ENCODE assay signal across 8 cellular contexts in genomic region chr12:101829639-101830390, GRCh38. TPM values are rescaled to one million over a fixed set of nuclear protein-coding genes. Genes with fewer than 3 reads are reported as not detected.
DNase-seq lines count a peak whose midpoint lies in the region; ATAC-seq and TF ChIP-seq lines count a peak whose summit lies in the region.

No MANE protein-coding gene starts in this region.

- peak overlapping the region; percentile 87 for H3K4me2 ChIP-seq in mammary epithelial cell (ENCODE audit: insufficient read depth, low read depth, low read length)

- in situ Hi-C loops in mammary epithelial cell (cut with MboI; ENCODE audit: low sequenced_read_pairs in 2 of 2): loop anchor here (10.0 to 25.0 kb wide), 3 partner anchors 45 to 418 kb away; partner anchors contain the start of gene ARL1 (in 1 of the 2)

- TSS peak; percentile 37 for BruUV-seq in mammary epithelial cell (replicated peaks; lab: Mats Ljungman, UMichigan)

- TF ChIP-seq CTCF in mammary epithelial cell (conservative IDR thresholded peaks at IDR 0.05 in 1 of 2, IDR thresholded peaks at IDR 0.05 in 1 of 2; ENCODE audit: extremely low read depth in 1 of 2, insufficient read depth in 1 of 2, low read depth in 1 of 2, low read length in 2 of 2): no peak
- no peak for TF ChIP-seq CTCF in lung (IDR thresholded peaks at IDR 0.05; ENCODE audit: control extremely low read depth, extremely low read depth)

- no peak for ATAC-seq in lung (ENCODE audit: insufficient read depth, low FRiP score)
- ATAC-seq in GM21786 (IDR thresholded peaks at IDR 0.05; ENCODE audit: unreplicated experiment): no peak

- peak overlapping the region; percentile 98 to 100 (median 99) for H3K4me3 ChIP-seq in mammary epithelial cell (replicated peaks in 1 of 3; ENCODE audit: insufficient read depth in 1 of 3, low read depth in 2 of 3, low read length in 3 of 3)
- peak overlapping the region; percentile 99 for H3K4me3 ChIP-seq in lung
- H3K4me3 ChIP-seq in urinary bladder (ENCODE audit: low read depth, low read length): peak overlapping the region; percentile 69

- H3K9ac ChIP-seq in mammary epithelial cell (ENCODE audit: insufficient read depth, low read length): peak overlapping the region; percentile 86

- no peaks in the 10 kb centered on the region for H3K36me3 ChIP-seq in mammary epithelial cell (ENCODE audit: insufficient read depth, low read length)
- H3K36me3 ChIP-seq in lung (ENCODE audit: control insufficient read depth in 2 of 2, insufficient read depth in 2 of 2, low read length in 2 of 2): no peaks in the 10 kb centered on the region
- no peaks in the 10 kb centered on the region for H3K36me3 ChIP-seq in urinary bladder (ENCODE audit: insufficient read depth)

- 5% methylated on average over 13 of the region's 13 CpGs for WGBS in mammary epithelial cell (ENCODE audit: low coverage, missing lambda C conversion rate)
- WGBS in lung, 2 donors: 3 to 4% methylated on average over 13 of the region's 13 CpGs
- WGBS in urinary bladder: 10% methylated on average over 13 of the region's 13 CpGs

- H3K27ac ChIP-seq in mammary epithelial cell (ENCODE audit: insufficient read depth, low read depth, low read length): peak overlapping the region; percentile 47
- H3K27ac ChIP-seq in lung (ENCODE audit: low read depth in 1 of 2, low read length in 1 of 2): peak overlapping the region; percentile 88 to 94
- H3K27ac ChIP-seq in urinary bladder (ENCODE audit: low read depth): no peak overlapping the region

- H3K4me1 ChIP-seq in mammary epithelial cell (ENCODE audit: insufficient read depth, low read length) (peaks cover 5% of the 10 kb centered on the region), lung (ENCODE audit: control insufficient read depth in 2 of 2, insufficient read depth in 2 of 2, low read length in 2 of 2) (peaks cover 6 to 7% of the 10 kb centered on the region in 2 donors), urinary bladder (ENCODE audit: insufficient read depth) (no peaks in the 10 kb centered on the region)

- H3K27me3 ChIP-seq in mammary epithelial cell (ENCODE audit: insufficient read depth, low read length) (no peaks in the 10 kb centered on the region), lung (ENCODE audit: control insufficient read depth, insufficient read depth) (no peaks in the 10 kb centered on the region)

- CTCF ChIA-PET in mammary epithelial cell (lab: Charles Lee; ENCODE audit: low non-redundant PET): interaction anchor here (0.6 to 1.0 kb wide), 4 partner anchors 10 to 232 kb away, joined by 3 to 22 read pairs (median 12); no protein-coding TSS in a partner anchor

- DNase-seq in NCI-H748 (lab: John Stamatoyannopoulos, UW; ENCODE audit: unreplicated experiment) (peak; percentile 63), NCI-H748 treated with DMSO at 0.1 percent for 48 hours (lab: John Stamatoyannopoulos, UW) (no peak), NAMALWA (ENCODE audit: low spot score) (peak; percentile 56), mammary epithelial cell (no peak), lung (ENCODE audit: low spot score) (no peak)
- DNase-seq in activated effector memory CD4-positive, alpha-beta T cell treated with Interleukin-2 at 50 U/mL for 16 hours: no peak

- dilution Hi-C loops in mammary epithelial cell (cut with HindIII; ENCODE audit: low sequenced_read_pairs): no loop called here

- intact Hi-C loops in mammary epithelial cell (cut with micrococcal nuclease): loop anchor here (2.0 to 5.0 kb wide), 3 partner anchors 37 to 418 kb away; no protein-coding TSS in a partner anchor

- H2AFZ ChIP-seq in mammary epithelial cell (ENCODE audit: low read depth, low read length): peak overlapping the region; percentile 96

- H4K20me1 ChIP-seq in mammary epithelial cell (ENCODE audit: insufficient read depth, low read length): no peaks in the 10 kb centered on the region

- peaks cover 49% of the 10 kb centered on the region for H3K79me2 ChIP-seq in mammary epithelial cell (ENCODE audit: insufficient read depth, low read length)

- H3K9me3 ChIP-seq in mammary epithelial cell (replicated peaks; ENCODE audit: insufficient read depth, low read length): no peaks in the 10 kb centered on the region
- no peaks in the 10 kb centered on the region for H3K9me3 ChIP-seq in lung (ENCODE audit: control insufficient read depth in 2 of 2, insufficient read depth in 1 of 2, low read length in 1 of 2)

RNA-seq across cellular contexts. Expression of gene GNPTAB, which starts 0.9 kb away (rescaled TPM):
- total RNA-seq in mammary epithelial cell (10 to 100 TPM; 36.1 to 52.2 TPM), lung (10 to 100 TPM; 52.1 to 74.3 TPM), urinary bladder (59.3 TPM)
- polyA plus RNA-seq in mammary epithelial cell (20.4 TPM), lung (10 to 100 TPM; 14.8 to 27.6 TPM), urinary bladder (15.2 TPM)
- polyA minus RNA-seq in mammary epithelial cell: 70.1 TPM

RNA-seq across cellular contexts. Expression of gene DRAM1, which starts 47.6 kb away (rescaled TPM):
- total RNA-seq in mammary epithelial cell: 10 to 100 TPM; 24.1 to 35.2 TPM
- 11.2 TPM for polyA plus RNA-seq in mammary epithelial cell
- 10.1 TPM for polyA minus RNA-seq in mammary epithelial cell
- total RNA-seq in lung: 10 to 100 TPM; 68.5 to 80.9 TPM
- polyA plus RNA-seq in lung: 10 to 100 TPM; 64.5 to 95.2 TPM
- total RNA-seq in urinary bladder: 14.0 TPM
- 19.4 TPM for polyA plus RNA-seq in urinary bladder

Comparison
In these comparisons a context has a peak if more than half of its experiments do, and no peak if none do; other contexts are left out.
1. DNase-seq: peak in NCI-H748 (single experiment) and NAMALWA (single experiment); none in NCI-H748 treated with DMSO at 0.1 percent for 48 hours (single experiment), mammary epithelial cell (single experiment), lung (single experiment) and activated effector memory CD4-positive, alpha-beta T cell treated with Interleukin-2 at 50 U/mL for 16 hours (single experiment).
2. Peak in every context shown above with its lines, with median percentiles within 50 percentile points of each other: H3K4me3 ChIP-seq.